Comparison of ENCODE assay signal across 8 cellular contexts in the genomic region with DNA sequence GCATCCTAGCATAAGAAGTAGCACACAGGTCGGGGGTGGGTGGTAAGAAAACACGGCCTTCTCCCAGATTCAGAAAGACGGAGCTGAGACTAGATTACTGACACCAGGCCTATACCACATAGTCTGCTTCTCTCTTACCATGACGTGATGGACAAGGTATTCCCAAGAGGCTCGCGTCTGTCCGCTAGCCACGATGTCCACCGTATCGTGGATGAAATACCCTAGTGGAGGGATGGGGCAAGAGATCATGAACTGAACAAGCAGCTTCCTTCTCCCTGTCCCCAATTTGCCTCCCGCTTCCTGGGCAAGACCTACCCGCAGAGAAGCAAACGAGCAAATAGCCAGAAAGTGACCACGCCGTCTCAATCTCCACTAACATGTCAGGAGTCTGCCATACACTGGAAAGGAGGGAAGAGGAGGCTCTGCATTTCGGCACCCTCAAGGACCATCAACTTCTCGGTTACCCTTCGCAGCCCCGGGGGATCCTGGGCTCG. TPM values are rescaled to one million over a fixed set of nuclear protein-coding genes. Genes with fewer than 3 reads are reported as not detected.
DNase-seq lines count a peak whose midpoint lies in the region; ATAC-seq, FAIRE-seq and TF ChIP-seq lines count a peak whose summit lies in the region.

No MANE protein-coding gene starts in this region.

- peaks cover 13% of the 10 kb centered on the region for H3K36me3 Mint-ChIP-seq in mesothelial cell of epicardium

- FAIRE-seq in GM18507 (lab: Jason Lieb, UNC): peak; percentile 60

- ATAC-seq in HG02973 (IDR thresholded peaks at IDR 0.05; ENCODE audit: unreplicated experiment): no peak

- peak; percentile 25 for TF ChIP-seq CTCF in AG09309 (IDR thresholded peaks at IDR 0.05; ENCODE audit: control insufficient read depth, insufficient read depth, low read depth, low read length, missing control alignments)
- no peak for TF ChIP-seq CTCF in cardiac fibroblast (IDR thresholded peaks at IDR 0.05; ENCODE audit: low read depth, low read length)
- no peak for TF ChIP-seq CTCF in mesothelial cell of epicardium (IDR thresholded peaks at IDR 0.05; ENCODE audit: unreplicated experiment)
- no peak for TF ChIP-seq CTCF in testis (IDR thresholded peaks at IDR 0.05)

- H3K9me3 ChIP-seq in testis: no peaks in the 10 kb centered on the region

- intact Hi-C loops in testis (cut with DNase I; ENCODE audit: low total_unique reads): no loop called here

- peak overlapping the region; percentile 60 for H3K4me3 ChIP-seq in AG09309 (ENCODE audit: control insufficient read depth, low read depth, low read length)
- H3K4me3 ChIP-seq in cardiac fibroblast (replicated peaks in 1 of 2; ENCODE audit: low read depth in 2 of 2, low read length in 2 of 2): peak overlapping the region; percentile 74 to 83
- peak overlapping the region in 1 of 2 donors; percentile 71 for H3K4me3 ChIP-seq in testis

- no peaks in the 10 kb centered on the region for H3K36me3 ChIP-seq in testis (ENCODE audit: low read depth, missing control alignments)

- H3K27me3 ChIP-seq in testis: no peaks in the 10 kb centered on the region

- peaks cover 53% of the 10 kb centered on the region for H3K4me1 Mint-ChIP-seq in mesothelial cell of epicardium

- DNase-seq in AG09309 (ENCODE audit: low read depth): no peak
- DNase-seq in GM18507 (ENCODE audit: extremely low spot score, insufficient read length, low read depth): no peak
- DNase-seq in cardiac fibroblast (ENCODE audit: low read depth in 2 of 2): peak; percentile 54 to 70
- DNase-seq in mesothelial cell of epicardium (ENCODE audit: low spot score in 2 of 2, unreplicated experiment in 2 of 2): no peak
- no peak for DNase-seq in testis
- no peak for DNase-seq in NCI-H774 (lab: John Stamatoyannopoulos, UW)

- peak overlapping the region in 1 of 2 donors; percentile 77 for H3K27ac ChIP-seq in testis

- no peaks in the 10 kb centered on the region for H3K27me3 Mint-ChIP-seq in mesothelial cell of epicardium (ENCODE audit: low read depth)

- peaks cover 32% of the 10 kb centered on the region for H3K4me1 ChIP-seq in testis

- H3K9me3 Mint-ChIP-seq in mesothelial cell of epicardium: no peaks in the 10 kb centered on the region

- H3K4me3 Mint-ChIP-seq in mesothelial cell of epicardium: peak overlapping the region; percentile 79

- TF ChIP-seq POLR2A in testis (IDR thresholded peaks at IDR 0.05): no peak

- WGBS in testis, 2 donors: 13 to 24% methylated on average over 3 to 20 of the region's 20 CpGs

- peak overlapping the region; percentile 92 for H3K27ac Mint-ChIP-seq in mesothelial cell of epicardium

TF ChIP-seq in PFSK-1, 5 proteins besides CTCF, POLR2A, EP300 and RAD21:
- TF ChIP-seq, protein P1, sequence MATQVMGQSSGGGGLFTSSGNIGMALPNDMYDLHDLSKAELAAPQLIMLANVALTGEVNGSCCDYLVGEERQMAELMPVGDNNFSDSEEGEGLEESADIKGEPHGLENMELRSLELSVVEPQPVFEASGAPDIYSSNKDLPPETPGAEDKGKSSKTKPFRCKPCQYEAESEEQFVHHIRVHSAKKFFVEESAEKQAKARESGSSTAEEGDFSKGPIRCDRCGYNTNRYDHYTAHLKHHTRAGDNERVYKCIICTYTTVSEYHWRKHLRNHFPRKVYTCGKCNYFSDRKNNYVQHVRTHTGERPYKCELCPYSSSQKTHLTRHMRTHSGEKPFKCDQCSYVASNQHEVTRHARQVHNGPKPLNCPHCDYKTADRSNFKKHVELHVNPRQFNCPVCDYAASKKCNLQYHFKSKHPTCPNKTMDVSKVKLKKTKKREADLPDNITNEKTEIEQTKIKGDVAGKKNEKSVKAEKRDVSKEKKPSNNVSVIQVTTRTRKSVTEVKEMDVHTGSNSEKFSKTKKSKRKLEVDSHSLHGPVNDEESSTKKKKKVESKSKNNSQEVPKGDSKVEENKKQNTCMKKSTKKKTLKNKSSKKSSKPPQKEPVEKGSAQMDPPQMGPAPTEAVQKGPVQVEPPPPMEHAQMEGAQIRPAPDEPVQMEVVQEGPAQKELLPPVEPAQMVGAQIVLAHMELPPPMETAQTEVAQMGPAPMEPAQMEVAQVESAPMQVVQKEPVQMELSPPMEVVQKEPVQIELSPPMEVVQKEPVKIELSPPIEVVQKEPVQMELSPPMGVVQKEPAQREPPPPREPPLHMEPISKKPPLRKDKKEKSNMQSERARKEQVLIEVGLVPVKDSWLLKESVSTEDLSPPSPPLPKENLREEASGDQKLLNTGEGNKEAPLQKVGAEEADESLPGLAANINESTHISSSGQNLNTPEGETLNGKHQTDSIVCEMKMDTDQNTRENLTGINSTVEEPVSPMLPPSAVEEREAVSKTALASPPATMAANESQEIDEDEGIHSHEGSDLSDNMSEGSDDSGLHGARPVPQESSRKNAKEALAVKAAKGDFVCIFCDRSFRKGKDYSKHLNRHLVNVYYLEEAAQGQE (IDR thresholded peaks at IDR 0.05; ENCODE audit: insufficient read depth in 1 of 2, low read depth in 2 of 2, low read length in 2 of 2): peak in 1 of 2 experiments; percentile 1; a peak in 1 of 4 replicates
- no peak for TF ChIP-seq FOXP2 (optimal IDR thresholded peaks at IDR 0.05; ENCODE audit: borderline replicate concordance, extremely low read depth, extremely low read length, insufficient read depth)
- peak; percentile 12; the same call in 1 of the 2 replicates for TF ChIP-seq TAF1 (IDR thresholded peaks at IDR 0.05; ENCODE audit: borderline replicate concordance, insufficient read depth, low read length)
- TF ChIP-seq POLR2AphosphoS5 (IDR thresholded peaks at IDR 0.05; ENCODE audit: low read depth, low read length): peak; percentile 99
- peak; percentile 82; the same call in 1 of the 2 replicates for TF ChIP-seq SIN3A (IDR thresholded peaks at IDR 0.05; ENCODE audit: borderline replicate concordance, insufficient read depth, low read length)

RNA-seq across cellular contexts. Expression of a gene that starts 0.8 kb away (rescaled TPM):
- 17.2 TPM for polyA plus RNA-seq in PFSK-1 (2012; ENCODE audit: insufficient read length, low read depth)
- total RNA-seq in mesothelial cell of epicardium: 2.3 to 3.8 TPM (median 3.3 TPM) in 3 replicates
- total RNA-seq in testis: 1 to 10 TPM; 4.2 to 8.6 TPM
- polyA plus RNA-seq in testis (ENCODE audit: insufficient read depth, low read depth, low replicate concordance): 18.0 TPM

RNA-seq across cellular contexts. Expression of a gene that starts 3.4 kb away (rescaled TPM):
- polyA plus RNA-seq in PFSK-1 (2012; ENCODE audit: insufficient read length, low read depth): 2.7 TPM
- 5.2 to 7.6 TPM (median 5.9 TPM) in 3 replicates for total RNA-seq in mesothelial cell of epicardium
- 10 to 100 TPM; 10.1 to 10.7 TPM for total RNA-seq in testis
- polyA plus RNA-seq in testis (ENCODE audit: insufficient read depth, low read depth, low replicate concordance): 7.3 TPM

RNA-seq across cellular contexts. Expression of a gene that starts 5.4 kb away (rescaled TPM):
- polyA plus RNA-seq in PFSK-1 (2012; ENCODE audit: insufficient read length, low read depth): 1,809 TPM
- total RNA-seq in mesothelial cell of epicardium (1,669 to 1,804 TPM (median 1,792 TPM) in 3 replicates), testis (100 to 1,000 TPM; 200 to 343 TPM)
- polyA plus RNA-seq in testis (ENCODE audit: insufficient read depth, low read depth, low replicate concordance): 757 TPM

RNA-seq across cellular contexts. Expression of a gene that starts 7.5 kb away (rescaled TPM):
- polyA plus RNA-seq in PFSK-1 (2012; ENCODE audit: insufficient read length, low read depth): not detected
- total RNA-seq in mesothelial cell of epicardium (172 to 181 TPM (median 178 TPM) in 3 replicates), testis (10 to 100 TPM; 30.4 to 47.3 TPM)
- polyA plus RNA-seq in testis (ENCODE audit: insufficient read depth, low read depth, low replicate concordance): 42.1 TPM

RNA-seq across cellular contexts. Expression of a gene that starts 13.5 kb away (rescaled TPM):
- 2.1 TPM for polyA plus RNA-seq in PFSK-1 (2012; ENCODE audit: insufficient read length, low read depth)
- total RNA-seq in mesothelial cell of epicardium: 9.2 to 11.7 TPM (median 10.4 TPM) in 3 replicates
- 100 to 1,000 TPM in 1 of 2 donors, 10 to 100 TPM in 1; 90.2 to 322 TPM for total RNA-seq in testis
- polyA plus RNA-seq in testis (ENCODE audit: insufficient read depth, low read depth, low replicate concordance): 286 TPM

Comparison
In these comparisons a context has a peak if more than half of its experiments do, and no peak if none do; other contexts are left out.
1. DNase-seq: peak in cardiac fibroblast (2 of 2); none in AG09309 (single experiment), GM18507 (single experiment), mesothelial cell of epicardium (0 of 2), testis (single experiment) and NCI-H774 (single experiment).